In genomic region chr2:120682654-120683053, GRCh38 we compare ENCODE assay signal across 21 cellular contexts. TPM values are rescaled to one million over a fixed set of nuclear protein-coding genes. Genes with fewer than 3 reads are reported as not detected.
"Had no signal": no experiment of that assay in that cellular context is flagged by ENCODE, and none has a peak within 500 bp of the region (broad histone marks: within the 10 kb centered on the region; RNA-seq: fewer than 3 reads in every experiment).

No MANE protein-coding gene starts in this region.

- H3K4me3 Mint-ChIP-seq: activated B cell treated with CpG ODN at 0.5 μM for 24 hours; activated CD4-positive, alpha-beta memory T cell treated with anti-CD3 and anti-CD28 coated beads for 36 hours; activated naive CD8-positive, alpha-beta T cell; nephron had no signal

- H3K36me3 ChIP-seq: esophagus muscularis mucosa, thyroid gland had no signal

- ATAC-seq: left lobe of liver had no signal

- H3K36me3 Mint-ChIP-seq: activated CD4-positive, alpha-beta memory T cell treated with anti-CD3 and anti-CD28 coated beads for 36 hours; activated naive CD8-positive, alpha-beta T cell had no signal

- H3K27me3 ChIP-seq: thyroid gland had no signal

- H3K27ac ChIP-seq: esophagus muscularis mucosa, thyroid gland had no signal

- H3K4me3 ChIP-seq: esophagus muscularis mucosa, lung, thyroid gland had no signal

- DNase-seq: activated B cell treated with CpG ODN at 0.5 μM for 24 hours; activated CD4-positive, alpha-beta memory T cell treated with anti-CD3 and anti-CD28 coated beads for 36 hours; activated CD4-positive, alpha-beta T cell treated with anti-CD3 and anti-CD28 coated beads for 4 hours; amniotic stem cell; dermis blood vessel endothelial cell; effector memory CD4-positive, alpha-beta T cell; hippocampal formation; midbrain; nucleus accumbens; stimulated activated CD4-positive, alpha-beta T cell treated with anti-CD3 and anti-CD28 coated beads, Interleukin-12 subunit alpha, Interleukin-12 subunit beta, amount 100 ng/mL, for 4 hours; stimulated activated CD4-positive, alpha-beta T cell treated with anti-CD3 and anti-CD28 coated beads, Interleukin-1b, Interleukin-23, amount 100 ng/mL, for 48 hours; stimulated activated CD8-positive, alpha-beta memory T cell treated with anti-CD3 and anti-CD28 coated beads, Interleukin-4, amount 100 ng/mL, for 48 hours; stimulated activated naive CD4-positive, alpha-beta T cell treated with Interleukin-2 at 50 U/mL for 16 hours; thyroid gland had no signal

- H3K27me3 Mint-ChIP-seq: activated naive CD8-positive, alpha-beta T cell had no signal

- H3K27ac Mint-ChIP-seq: activated B cell treated with CpG ODN at 0.5 μM for 24 hours; activated CD4-positive, alpha-beta memory T cell treated with anti-CD3 and anti-CD28 coated beads for 36 hours; activated naive CD8-positive, alpha-beta T cell; nephron had no signal

- H3K9me3 Mint-ChIP-seq: activated B cell treated with CpG ODN at 0.5 μM for 24 hours, nephron had no signal

- H3K9me3 ChIP-seq: esophagus muscularis mucosa, thyroid gland had no signal

- FAIRE-seq: endothelial cell of umbilical vein, keratinocyte had no signal

RNA-seq across cellular contexts. Expression of gene GLI2, which starts 53.0 kb away (rescaled TPM):
- total RNA-seq: activated B cell treated with CpG ODN at 0.5 μM for 24 hours; activated CD4-positive, alpha-beta memory T cell treated with anti-CD3 and anti-CD28 coated beads for 36 hours had no signal
- polyA plus RNA-seq: endothelial cell of umbilical vein had no signal
